ENCODE assay signal across 12 cellular contexts in genomic region chr12:96396914-96397313, GRCh38. TPM values are rescaled to one million over a fixed set of nuclear protein-coding genes. Genes with fewer than 3 reads are reported as not detected.
DNase-seq lines count a peak whose midpoint lies in the region; ATAC-seq, FAIRE-seq and TF ChIP-seq lines count a peak whose summit lies in the region.
"Had no signal": no experiment of that assay in that cellular context is flagged by ENCODE, and none has a peak within 500 bp of the region (broad histone marks: within the 10 kb centered on the region; RNA-seq: fewer than 3 reads in every experiment).

No MANE protein-coding gene starts in this region.

- no peaks in the 10 kb centered on the region; the same call in 1 of the 2 replicates for H3K36me3 ChIP-seq in ACC112 (ENCODE audit: insufficient read depth, low read length)
- H3K36me3 ChIP-seq in GM12878 (ENCODE audit: control insufficient read depth in 2 of 2, insufficient read depth in 2 of 2, low read length in 1 of 2), result no peaks in the 10 kb centered on the region; a peak in 1 of 4 replicates
- H3K36me3 ChIP-seq: vagina had no signal

- no peak for FAIRE-seq in GM12878 (lab: Jason Lieb, UNC)

- H3K4me3 ChIP-seq in ACC112 (ENCODE audit: low read depth, low read length), result peak overlapping the region; percentile 86
- peak overlapping the region; percentile 90 for H3K4me3 ChIP-seq in GM12865 (ENCODE audit: low read depth, low read length)
- H3K4me3 ChIP-seq in GM12878, result peak overlapping the region; percentile 38; the same call in 1 of the 2 replicates

- H3K79me2 ChIP-seq in ACC112 (ENCODE audit: control insufficient read depth, insufficient read depth, low read length, unreplicated experiment), result peaks cover 78% of the 10 kb centered on the region
- H3K79me2 ChIP-seq in GM12878 (ENCODE audit: control insufficient read depth, insufficient read depth, low read length), result peaks cover 76% of the 10 kb centered on the region

- POLR2A ChIA-PET in GM12878 (lab: Charles Lee), result interaction anchor here (0.9 kb wide), 1 partner anchor 173 kb away, joined by 4 read pairs; no protein-coding TSS in a partner anchor

- no peaks in the 10 kb centered on the region for H4K20me1 ChIP-seq in GM12878 (ENCODE audit: control insufficient read depth, insufficient read depth)

- no peaks in the 10 kb centered on the region for H3K27me3 ChIP-seq in ACC112 (ENCODE audit: insufficient read depth, low read length)
- H3K27me3 ChIP-seq in GM12878 (replicated peaks in 1 of 2; ENCODE audit: control insufficient read depth in 2 of 2, insufficient read depth in 2 of 2, low read length in 1 of 2), result no peaks in the 10 kb centered on the region
- H3K27me3 ChIP-seq: vagina had no signal

- no peak overlapping the region; the same call in 1 of the 2 replicates for H3K27ac ChIP-seq in ACC112 (ENCODE audit: low read depth, low read length)
- no peak overlapping the region for H3K27ac ChIP-seq in GM12878 (ENCODE audit: control insufficient read depth, insufficient read depth)
- H3K27ac ChIP-seq: HL-60 had no signal

- TF ChIP-seq RAD21 in GM12878 (IDR thresholded peaks at IDR 0.05; ENCODE audit: insufficient read depth, low read depth, low read length), result no peak

- no peak for TF ChIP-seq POLR2A in GM12878 (IDR thresholded peaks at IDR 0.05; ENCODE audit: low read depth, low read length)

- no peak overlapping the region for H2AFZ ChIP-seq in ACC112 (ENCODE audit: low read length, unreplicated experiment)
- H2AFZ ChIP-seq in GM12878 (ENCODE audit: control insufficient read depth, low read depth, low read length), result no peak overlapping the region

- intact Hi-C loops in GM12878 (cut with micrococcal nuclease; ENCODE audit: unreplicated experiment), result loop anchor here (5.0 to 10.0 kb wide), 3 partner anchors 35 to 180 kb away; no protein-coding TSS in a partner anchor

- H3K4me1 ChIP-seq in ACC112 (ENCODE audit: control insufficient read depth, insufficient read depth, low read length, unreplicated experiment) (peaks cover 32% of the 10 kb centered on the region), GM12878 (ENCODE audit: control insufficient read depth, insufficient read depth, low read length) (peaks cover under 1% of the 10 kb centered on the region; the same call in 1 of the 2 replicates)

- no peaks in the 10 kb centered on the region for H3K9me3 ChIP-seq in GM12878 (replicated peaks; ENCODE audit: control insufficient read depth, insufficient read depth, low read length)
- H3K9me3 ChIP-seq: vagina had no signal

- SMC1A ChIA-PET in GM12878 (lab: Charles Lee; ENCODE audit: uncharacterized antibody, unreplicated experiment), result interaction anchor here (0.5 to 6.7 kb wide), 18 partner anchors 8 to 187 kb away, joined by 3 to 34 read pairs (median 5); no protein-coding TSS in a partner anchor

- no peak for TF ChIP-seq EP300 in GM12878 (IDR thresholded peaks at IDR 0.05; ENCODE audit: borderline replicate concordance in 1 of 2, control insufficient read depth in 1 of 2, low read depth in 2 of 2, low read length in 2 of 2)

- 74% methylated on average over 5 of the region's 5 CpGs for WGBS in GM12878 (ENCODE audit: insufficient coverage, insufficient replicate concordance, low lambda C conversion rate, missing lambda C conversion rate)

- H3K4me2 ChIP-seq in GM12878 (ENCODE audit: control insufficient read depth, insufficient read depth), result peak overlapping the region; percentile 67

- ATAC-seq in GM12878, result no peak
- ATAC-seq in HG03432 (IDR thresholded peaks at IDR 0.05; ENCODE audit: unreplicated experiment), result no peak

- no peak for TF ChIP-seq CTCF in GM12865 (IDR thresholded peaks at IDR 0.05; ENCODE audit: insufficient read depth, low read depth, low read length, missing control alignments)
- TF ChIP-seq CTCF in GM12878 (IDR thresholded peaks at IDR 0.05 in 2 of 3, conservative IDR thresholded peaks at IDR 0.05 in 1 of 3; ENCODE audit: control insufficient read depth in 2 of 3, extremely low read depth in 1 of 3, insufficient read depth in 1 of 3, low read depth in 3 of 3, low read length in 3 of 3), result no peak

- CTCF ChIA-PET in GM12878 (lab: Yijun Ruan, JAX), result interaction anchor here (0.6 to 1.8 kb wide), 7 partner anchors 11 to 159 kb away, joined by 3 to 9 read pairs (median 3); no protein-coding TSS in a partner anchor

- no TSS peak for BruUV-seq in GM12878 (replicated peaks; lab: Mats Ljungman, UMichigan)

- in situ Hi-C loops in GM12878 (cut with MboI), result no loop called here

- no peak overlapping the region for H3K9ac ChIP-seq in GM12878 (ENCODE audit: control insufficient read depth, insufficient read depth, low read length)

- RAD21 ChIA-PET in GM12878 (lab: Charles Lee; ENCODE audit: unreplicated experiment), result interaction anchor here (0.7 to 9.9 kb wide), 8 partner anchors 9 to 202 kb away, joined by 3 to 130 read pairs (median 6); no protein-coding TSS in a partner anchor

- no peak for DNase-seq in GM12865 (ENCODE audit: low read depth)
- DNase-seq in GM12878 (ENCODE audit: low read depth, low spot score), result no peak
- DNase-seq in midbrain (lab: John Stamatoyannopoulos, UW), result peak; percentile 49
- no peak for DNase-seq in SKM-1 (lab: John Stamatoyannopoulos, UW; ENCODE audit: unreplicated experiment)
- no peak for DNase-seq in GOT3 (lab: John Stamatoyannopoulos, UW)
- DNase-seq in NCI-H2029 treated with DMSO at 0.1 percent for 48 hours (lab: John Stamatoyannopoulos, UW), result no peak
- DNase-seq: HCEC 1CT, NCI-H146 had no signal

TF ChIP-seq in GM12878, 131 proteins besides CTCF, POLR2A, EP300 and RAD21:
- TF ChIP-seq, protein P1, sequence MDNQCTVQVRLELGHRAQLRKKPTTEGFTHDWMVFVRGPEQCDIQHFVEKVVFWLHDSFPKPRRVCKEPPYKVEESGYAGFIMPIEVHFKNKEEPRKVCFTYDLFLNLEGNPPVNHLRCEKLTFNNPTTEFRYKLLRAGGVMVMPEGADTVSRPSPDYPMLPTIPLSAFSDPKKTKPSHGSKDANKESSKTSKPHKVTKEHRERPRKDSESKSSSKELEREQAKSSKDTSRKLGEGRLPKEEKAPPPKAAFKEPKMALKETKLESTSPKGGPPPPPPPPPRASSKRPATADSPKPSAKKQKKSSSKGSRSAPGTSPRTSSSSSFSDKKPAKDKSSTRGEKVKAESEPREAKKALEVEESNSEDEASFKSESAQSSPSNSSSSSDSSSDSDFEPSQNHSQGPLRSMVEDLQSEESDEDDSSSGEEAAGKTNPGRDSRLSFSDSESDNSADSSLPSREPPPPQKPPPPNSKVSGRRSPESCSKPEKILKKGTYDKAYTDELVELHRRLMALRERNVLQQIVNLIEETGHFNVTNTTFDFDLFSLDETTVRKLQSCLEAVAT (IDR thresholded peaks at IDR 0.05), result peak; percentile 53; the same call in 1 of the 2 replicates
- TF ChIP-seq RCOR1 (conservative IDR thresholded peaks at IDR 0.05; ENCODE audit: low read depth, low read length), result no peak

RNA-seq across cellular contexts. Expression of gene CDK17, which starts 3.3 kb away (rescaled TPM):
- 336 and 338 TPM in 2 replicates for total RNA-seq in GM12878 (2013; cell fraction: nucleolus; rRNA removed)
- total RNA-seq in GM12878 (2014; rRNA removed) (20.7 and 27.2 TPM in 2 replicates), GM12878 (2014; rRNA removed; fragmentation: Illumina TruSeq; extraction: Trizol) (30.7 and 35.2 TPM in 2 replicates), GM12878 (2021) (22.5 and 24.1 TPM in 2 replicates)
- polyA plus RNA-seq in GM12878 (2011; ENCODE audit: low read depth), result 7.0 TPM
- polyA plus RNA-seq in GM12878 (2011; rRNA removed) (45.6 and 58.6 TPM in 2 replicates), GM12878 (2014; fragmentation: Illumina TruSeq; extraction: Trizol) (25.2 and 51.7 TPM in 2 replicates), GM12878 (2014; fragmentation: Nextera tagmentation; extraction: Ambion mirVana) (1 to 10 TPM; 5.6 to 6.1 TPM), GM12878 (2014; rRNA removed) (10.3 and 14.6 TPM in 2 replicates), GM12878 (2016; fragmentation: Nextera tagmentation; extraction: Ambion mirVana) (10 to 100 TPM; 15.9 to 16.0 TPM)
- polyA plus RNA-seq in GM12878 (2011; cell fraction: cytosol; rRNA removed), result 15.6 and 23.9 TPM in 2 replicates
- 35.5 and 43.7 TPM in 2 replicates for polyA plus RNA-seq in GM12878 (2011; cell fraction: nucleus; rRNA removed)
- 11.3 and 18.1 TPM in 2 replicates for polyA plus RNA-seq in GM12878 (2012)
- 94.9 and 124 TPM in 2 replicates for polyA minus RNA-seq in GM12878 (2011; rRNA and poly(A)+ RNA removed)
- polyA minus RNA-seq in GM12878 (2011; cell fraction: cytosol; rRNA and poly(A)+ RNA removed), result 39.3 and 40.5 TPM in 2 replicates
- polyA minus RNA-seq in GM12878 (2011; cell fraction: nucleus; rRNA and poly(A)+ RNA removed), result 120 and 158 TPM in 2 replicates

Comparison
In these comparisons a context has a peak if more than half of its experiments do, and no peak if none do; other contexts are left out.
1. H3K4me3 ChIP-seq: peak in every context shown above with its lines; median percentile 90 in GM12865; 86 in ACC112; 38 in GM12878.